20 cellular contexts compared by ENCODE assay signal in the genomic region with DNA sequence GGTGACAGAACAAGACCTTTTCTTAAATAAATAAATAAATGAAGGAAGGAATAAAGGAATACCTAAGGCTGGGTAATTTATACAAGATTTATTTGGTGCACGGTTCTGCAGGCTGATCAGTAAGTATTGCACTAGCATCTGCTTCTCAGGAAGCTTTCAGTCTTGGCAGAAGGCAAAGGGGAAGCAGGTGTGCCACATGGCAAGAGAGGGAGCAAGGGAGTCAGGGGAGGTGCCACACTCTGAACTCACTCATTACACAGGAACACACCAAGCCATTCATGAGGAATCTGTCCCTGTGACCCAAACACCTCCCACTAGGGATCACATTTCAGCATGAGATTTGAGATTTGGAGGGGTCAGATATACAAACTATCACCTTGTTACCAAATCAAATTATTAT. TPM values are rescaled to one million over a fixed set of nuclear protein-coding genes. Genes with fewer than 3 reads are reported as not detected.
DNase-seq lines count a peak whose midpoint lies in the region; ATAC-seq and TF ChIP-seq lines count a peak whose summit lies in the region.
"Had no signal": no experiment of that assay in that cellular context is flagged by ENCODE, and none has a peak within 500 bp of the region (broad histone marks: within the 10 kb centered on the region; RNA-seq: fewer than 3 reads in every experiment).

No MANE protein-coding gene starts in this region.

- no peaks in the 10 kb centered on the region for H3K27me3 ChIP-seq in BLaER1 treated with 17β-estradiol and CSF1 and Interleukin-3, amounts not matched to agents 10 nM and 100 nM
- H3K27me3 ChIP-seq: ascending aorta had no signal

- H3K27ac ChIP-seq in BLaER1 treated with 17β-estradiol and CSF1 and Interleukin-3, amounts not matched to agents 10 nM and 100 nM = peak overlapping the region in 1 of 11 experiments; percentile 58; a peak in 3 of 22 replicates
- H3K27ac ChIP-seq: ascending aorta, C4-2B, HL-60 had no signal

- no peaks in the 10 kb centered on the region for H3K9me3 ChIP-seq in BLaER1 treated with 17β-estradiol and CSF1 and Interleukin-3, amounts not matched to agents 10 nM and 100 nM (replicated peaks in 1 of 11)
- H3K9me3 ChIP-seq: ascending aorta had no signal

- TF ChIP-seq POLR2A in erythroblast (IDR thresholded peaks at IDR 0.05; ENCODE audit: low read length) = no peak

- peak in 2 of 3 experiments; percentile 9 to 36 for DNase-seq in NCI-H1417 (lab: John Stamatoyannopoulos, UW)
- no peak for DNase-seq in NCI-H1417 treated with DMSO at 0.1 percent for 48 hours (lab: John Stamatoyannopoulos, UW)
- peak; percentile 63 for DNase-seq in NCI-H1105 treated with DMSO at 0.1 percent for 48 hours (lab: John Stamatoyannopoulos, UW)
- DNase-seq in central memory CD8-positive, alpha-beta T cell (ENCODE audit: low spot score in 2 of 2) = no peak
- no peak for DNase-seq in erythroblast (lab: John Stamatoyannopoulos, UW)
- no peak for DNase-seq in left ventricle myocardium superior
- DNase-seq in NCI-H187 treated with DMSO at 0.1 percent for 48 hours (lab: John Stamatoyannopoulos, UW) = no peak
- DNase-seq: activated effector memory CD4-positive, alpha-beta T cell treated with anti-CD3 and anti-CD28 coated beads, Interleukin-2, amount 50 U/mL, for 16 hours; DMS79; foreskin melanocyte; H7; left cardiac atrium; NCI-H1694 treated with DMSO at 0.1 percent for 48 hours; right cardiac atrium; stimulated activated naive CD8-positive, alpha-beta T cell treated with anti-CD3 and anti-CD28 coated beads, Interleukin-15, amount 100 ng/mL, for 72 hours had no signal

- ATAC-seq in central memory CD8-positive, alpha-beta T cell (replicated peaks; ENCODE audit: extremely low read depth, poor library complexity, severe bottlenecking) = no peak
- ATAC-seq in left ventricle myocardium superior = no peak
- ATAC-seq: K562; left cardiac atrium; right cardiac atrium; stimulated activated naive CD8-positive, alpha-beta T cell treated with anti-CD3 and anti-CD28 coated beads, Interleukin-15, amount 100 ng/mL, for 72 hours had no signal

- H4K20me1 ChIP-seq in BLaER1 treated with 17β-estradiol and CSF1 and Interleukin-3, amounts not matched to agents 10 nM and 100 nM = no peaks in the 10 kb centered on the region

- peaks cover 0 to 19% (median 13%) of the 10 kb centered on the region in 10 experiments; a peak in 15 of 20 replicates for H3K4me1 ChIP-seq in BLaER1 treated with 17β-estradiol and CSF1 and Interleukin-3, amounts not matched to agents 10 nM and 100 nM
- H3K4me1 ChIP-seq: ascending aorta had no signal

- intact Hi-C loops in left ventricle myocardium superior (cut with micrococcal nuclease) = no loop called here

- H3K4me3 Mint-ChIP-seq in central memory CD8-positive, alpha-beta T cell = peak overlapping the region; percentile 92

- peaks cover 57 to 88% (median 70%) of the 10 kb centered on the region in 11 experiments for H3K36me3 ChIP-seq in BLaER1 treated with 17β-estradiol and CSF1 and Interleukin-3, amounts not matched to agents 10 nM and 100 nM

- H3K27ac Mint-ChIP-seq in central memory CD8-positive, alpha-beta T cell (ENCODE audit: low read depth) = peak overlapping the region; percentile 95

- H3K4me1 Mint-ChIP-seq in central memory CD8-positive, alpha-beta T cell = peaks cover 21% of the 10 kb centered on the region

- no peak overlapping the region for H3K9ac ChIP-seq in BLaER1 treated with 17β-estradiol and CSF1 and Interleukin-3, amounts not matched to agents 10 nM and 100 nM

- H3K4me3 ChIP-seq in BLaER1 treated with 17β-estradiol and CSF1 and Interleukin-3, amounts not matched to agents 10 nM and 100 nM = no peak overlapping the region
- H3K4me3 ChIP-seq: K562 had no signal

- H3K27me3 Mint-ChIP-seq in central memory CD8-positive, alpha-beta T cell = no peaks in the 10 kb centered on the region
- H3K27me3 Mint-ChIP-seq: stimulated activated naive CD8-positive, alpha-beta T cell treated with anti-CD3 and anti-CD28 coated beads, Interleukin-15, amount 100 ng/mL, for 72 hours had no signal

- peak overlapping the region in 7 of 11 experiments; percentile 32 to 62 (median 42); a peak in 11 of 22 replicates for H3K4me2 ChIP-seq in BLaER1 treated with 17β-estradiol and CSF1 and Interleukin-3, amounts not matched to agents 10 nM and 100 nM

- no peaks in the 10 kb centered on the region for H3K9me3 Mint-ChIP-seq in central memory CD8-positive, alpha-beta T cell
- H3K9me3 Mint-ChIP-seq: stimulated activated naive CD8-positive, alpha-beta T cell treated with anti-CD3 and anti-CD28 coated beads, Interleukin-15, amount 100 ng/mL, for 72 hours had no signal

- H3K36me3 Mint-ChIP-seq in central memory CD8-positive, alpha-beta T cell (ENCODE audit: insufficient read depth) = peaks cover 29% of the 10 kb centered on the region

RNA-seq across cellular contexts. Expression of a gene that starts 56.4 kb away (rescaled TPM):
- total RNA-seq in left ventricle myocardium superior = 15.8 TPM

Comparison
In these comparisons a context has a peak if more than half of its experiments do, and no peak if none do; other contexts are left out.
1. DNase-seq: peak in NCI-H1417 (2 of 3) and NCI-H1105 treated with DMSO at 0.1 percent for 48 hours (single experiment); none in NCI-H1417 treated with DMSO at 0.1 percent for 48 hours (single experiment), central memory CD8-positive, alpha-beta T cell (0 of 2), erythroblast (0 of 2), left ventricle myocardium superior (single experiment) and NCI-H187 treated with DMSO at 0.1 percent for 48 hours (single experiment).